Comparison of ENCODE assay signal across 21 cellular contexts in the genomic region with DNA sequence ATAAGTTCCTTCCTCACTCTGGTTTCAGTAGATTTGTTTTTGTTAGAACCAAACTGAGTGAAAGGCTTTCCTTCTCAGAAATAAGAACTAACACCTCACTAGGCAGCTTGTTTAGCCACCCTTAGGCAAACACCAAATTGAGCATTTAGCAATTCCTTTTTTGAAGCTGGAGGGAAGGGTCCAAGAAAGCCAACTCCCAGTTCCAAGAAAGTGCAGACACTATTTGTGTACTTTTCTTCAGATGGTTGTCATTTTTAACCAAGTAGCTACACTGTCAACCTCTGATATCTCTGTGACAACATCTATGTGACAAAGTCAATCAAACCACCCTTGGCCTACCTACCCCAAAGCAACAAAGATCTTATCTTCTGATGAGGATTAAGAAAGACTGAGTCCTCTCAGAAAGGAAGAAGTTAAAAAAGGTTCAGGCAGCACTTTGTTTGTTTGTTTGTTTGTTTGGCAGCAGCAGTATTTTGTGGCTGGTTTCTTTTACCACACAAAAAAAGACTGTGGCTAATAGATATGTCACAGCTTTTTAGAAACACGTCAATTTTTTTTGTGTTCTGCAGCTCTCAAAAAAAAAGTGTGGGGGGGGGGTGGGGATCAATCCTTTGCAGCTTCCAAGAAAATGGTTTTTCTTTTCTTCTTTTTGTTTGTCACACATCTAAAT.
A peak's percentile ranks its signal among the peaks of the same experiment; 100 is the strongest.
DNase-seq lines count a peak whose midpoint lies in the region; ATAC-seq and TF ChIP-seq lines count a peak whose summit lies in the region.
"Had no signal": no experiment of that assay in that cellular context is flagged by ENCODE, and none has a peak within 500 bp of the region (broad histone marks: within the 10 kb centered on the region; RNA-seq: fewer than 3 reads in every experiment).

No MANE protein-coding gene starts in this region.

- no peak overlapping the region for H3K4me3 ChIP-seq in naive thymus-derived CD4-positive, alpha-beta T cell (ENCODE audit: low read length)
- H3K4me3 ChIP-seq: left lung, smooth muscle cell had no signal

- H3K9me3 Mint-ChIP-seq in HFFc6: peaks cover 12% of the 10 kb centered on the region
- H3K9me3 Mint-ChIP-seq in activated T-helper 1 cell treated with anti-CD3 and anti-CD28 coated beads, Interleukin-12 subunit alpha, Interleukin-12 subunit beta, Interleukin-2, Interleukin-4 antibody, amounts not matched to agents 30 ng/mL and 10 ng/mL and 1 ng/mL, durations not matched to agents 14 hours and 24 hours and 36 hours: peaks cover 17% of the 10 kb centered on the region
- H3K9me3 Mint-ChIP-seq in naive thymus-derived CD4-positive, alpha-beta T cell: peaks cover 0 to 24% (median 10%) of the 10 kb centered on the region in 11 donors

- peaks cover 0 to 9% of the 10 kb centered on the region in 2 donors for H3K4me1 ChIP-seq in naive thymus-derived CD4-positive, alpha-beta T cell (ENCODE audit: control insufficient read depth in 2 of 2, insufficient read depth in 2 of 2, low read length in 2 of 2)
- H3K4me1 ChIP-seq: left lung had no signal

- H3K4me3 Mint-ChIP-seq in HFFc6: peak overlapping the region; percentile 40; the same call in 1 of the 2 replicates
- peak overlapping the region; percentile 65 for H3K4me3 Mint-ChIP-seq in activated T-helper 1 cell treated with anti-CD3 and anti-CD28 coated beads, Interleukin-12 subunit alpha, Interleukin-12 subunit beta, Interleukin-2, Interleukin-4 antibody, amounts not matched to agents 30 ng/mL and 10 ng/mL and 1 ng/mL, durations not matched to agents 14 hours and 24 hours and 36 hours
- peak overlapping the region in 5 of 10 donors; percentile 5 to 71 (median 39) for H3K4me3 Mint-ChIP-seq in naive thymus-derived CD4-positive, alpha-beta T cell
- H3K4me3 Mint-ChIP-seq: activated naive CD8-positive, alpha-beta T cell; type B pancreatic cell had no signal

- no peaks in the 10 kb centered on the region for H3K36me3 ChIP-seq in naive thymus-derived CD4-positive, alpha-beta T cell (ENCODE audit: control insufficient read depth in 2 of 3, insufficient read depth in 3 of 3, low read length in 3 of 3)
- H3K36me3 ChIP-seq: brain microvascular endothelial cell, left lung had no signal

- H3K27me3 ChIP-seq in naive thymus-derived CD4-positive, alpha-beta T cell (ENCODE audit: control insufficient read depth in 2 of 2, insufficient read depth in 2 of 2, low read length in 2 of 2): no peaks in the 10 kb centered on the region
- H3K27me3 ChIP-seq: brain microvascular endothelial cell, left lung had no signal

- H3K27me3 Mint-ChIP-seq in HFFc6 (ENCODE audit: insufficient read depth): no peaks in the 10 kb centered on the region; the same call in 1 of the 2 replicates
- no peaks in the 10 kb centered on the region for H3K27me3 Mint-ChIP-seq in activated T-helper 1 cell treated with anti-CD3 and anti-CD28 coated beads, Interleukin-12 subunit alpha, Interleukin-12 subunit beta, Interleukin-2, Interleukin-4 antibody, amounts not matched to agents 30 ng/mL and 10 ng/mL and 1 ng/mL, durations not matched to agents 14 hours and 24 hours and 36 hours (ENCODE audit: insufficient read depth)
- H3K27me3 Mint-ChIP-seq in naive thymus-derived CD4-positive, alpha-beta T cell: peaks cover 0 to 2% (median 0%) of the 10 kb centered on the region in 5 donors
- H3K27me3 Mint-ChIP-seq: activated naive CD8-positive, alpha-beta T cell had no signal

- peaks cover 0 to 7% (median 0%) of the 10 kb centered on the region in 3 experiments for H3K9me3 ChIP-seq in naive thymus-derived CD4-positive, alpha-beta T cell (ENCODE audit: control insufficient read depth in 2 of 3, low read length in 3 of 3)

- peaks cover 64% of the 10 kb centered on the region for H3K4me1 Mint-ChIP-seq in HFFc6 (ENCODE audit: low read depth)
- H3K4me1 Mint-ChIP-seq in activated T-helper 1 cell treated with anti-CD3 and anti-CD28 coated beads, Interleukin-12 subunit alpha, Interleukin-12 subunit beta, Interleukin-2, Interleukin-4 antibody, amounts not matched to agents 30 ng/mL and 10 ng/mL and 1 ng/mL, durations not matched to agents 14 hours and 24 hours and 36 hours (ENCODE audit: low read depth): peaks cover 35% of the 10 kb centered on the region
- H3K4me1 Mint-ChIP-seq in naive thymus-derived CD4-positive, alpha-beta T cell: peaks cover 7 to 43% (median 19%) of the 10 kb centered on the region in 7 donors

- intact Hi-C loops in activated T-helper 1 cell treated with anti-CD3 and anti-CD28 coated beads, Interleukin-12 subunit alpha, Interleukin-12 subunit beta, Interleukin-2, Interleukin-4 antibody, amounts not matched to agents 30 ng/mL and 10 ng/mL and 1 ng/mL, durations not matched to agents 14 hours and 24 hours and 36 hours (cut with micrococcal nuclease): loop anchor here (1.0 to 10.0 kb wide), 6 partner anchors 17 to 311 kb away; a partner anchor contains a TSS
- intact Hi-C loops in naive thymus-derived CD4-positive, alpha-beta T cell (cut with micrococcal nuclease): loop anchor here in 1 of 2 donors (1.0 to 5.0 kb wide), 10 partner anchors 17 to 314 kb away; a partner anchor contains a TSS

- no peak for TF ChIP-seq CTCF in HFFc6 (IDR thresholded peaks at IDR 0.05)

- peaks cover 10% of the 10 kb centered on the region for H3K36me3 Mint-ChIP-seq in HFFc6 (ENCODE audit: low read depth)
- H3K36me3 Mint-ChIP-seq in activated T-helper 1 cell treated with anti-CD3 and anti-CD28 coated beads, Interleukin-12 subunit alpha, Interleukin-12 subunit beta, Interleukin-2, Interleukin-4 antibody, amounts not matched to agents 30 ng/mL and 10 ng/mL and 1 ng/mL, durations not matched to agents 14 hours and 24 hours and 36 hours (ENCODE audit: low read depth): peaks cover 17% of the 10 kb centered on the region
- H3K36me3 Mint-ChIP-seq in naive thymus-derived CD4-positive, alpha-beta T cell: peaks cover 3 to 40% (median 9%) of the 10 kb centered on the region in 5 donors
- H3K36me3 Mint-ChIP-seq: type B pancreatic cell had no signal

- H3K27ac ChIP-seq in naive thymus-derived CD4-positive, alpha-beta T cell (ENCODE audit: low read depth, low read length): peak overlapping the region; percentile 52
- H3K27ac ChIP-seq: brain microvascular endothelial cell, left lung had no signal

- POLR2A ChIA-PET in naive thymus-derived CD4-positive, alpha-beta T cell (lab: Charles Lee): no interaction called here

- DNase-seq in ELF-1 (ENCODE audit: low read depth, low spot score): peak; percentile 32
- DNase-seq in HFFc6: no peak
- peak; percentile 41 for DNase-seq in activated T-helper 1 cell treated with anti-CD3 and anti-CD28 coated beads, Interleukin-12 subunit alpha, Interleukin-12 subunit beta, Interleukin-2, Interleukin-4 antibody, amounts not matched to agents 30 ng/mL and 10 ng/mL and 1 ng/mL, durations not matched to agents 14 hours and 24 hours and 36 hours (ENCODE audit: low spot score)
- peak in 2 of 9 donors; percentile 27 to 56 for DNase-seq in naive thymus-derived CD4-positive, alpha-beta T cell
- no peak for DNase-seq in DMS53 treated with DMSO at 0.1 percent for 48 hours (lab: John Stamatoyannopoulos, UW; ENCODE audit: unreplicated experiment)
- DNase-seq in NCI-H82 treated with DMSO at 0.1 percent for 48 hours (lab: John Stamatoyannopoulos, UW; ENCODE audit: unreplicated experiment): no peak
- DNase-seq: activated CD4-positive, alpha-beta T cell treated with anti-CD3 and anti-CD28 coated beads for 48 hours; activated T-cell treated with anti-CD3 and anti-CD28 coated beads, Interleukin-2, amount 50 U/mL, for 1 hour; brain microvascular endothelial cell; COR-L47; cortex of kidney; HCEC 1CT; head of caudate nucleus; left lung; NCI-H2107; NCI-H510A; stimulated activated CD4-positive, alpha-beta T cell treated with anti-CD3 and anti-CD28 coated beads, Interleukin-2, amount 100 ng/mL, for 48 hours had no signal

- CTCF ChIA-PET in naive thymus-derived CD4-positive, alpha-beta T cell (lab: Charles Lee): interaction anchor here (0.5 kb wide), 1 partner anchor 193 kb away, joined by 3 read pairs; no protein-coding TSS in a partner anchor

- ATAC-seq in naive thymus-derived CD4-positive, alpha-beta T cell: peak; percentile 58
- ATAC-seq in GM21390 (IDR thresholded peaks at IDR 0.05; ENCODE audit: unreplicated experiment): no peak
- ATAC-seq: left lung had no signal

- peak overlapping the region; percentile 82; the same call in 1 of the 2 replicates for H3K27ac Mint-ChIP-seq in HFFc6
- peak overlapping the region; percentile 95 for H3K27ac Mint-ChIP-seq in activated T-helper 1 cell treated with anti-CD3 and anti-CD28 coated beads, Interleukin-12 subunit alpha, Interleukin-12 subunit beta, Interleukin-2, Interleukin-4 antibody, amounts not matched to agents 30 ng/mL and 10 ng/mL and 1 ng/mL, durations not matched to agents 14 hours and 24 hours and 36 hours
- H3K27ac Mint-ChIP-seq in naive thymus-derived CD4-positive, alpha-beta T cell: peak overlapping the region; percentile 53 to 94 (median 72)
- H3K27ac Mint-ChIP-seq: type B pancreatic cell had no signal

Comparison
In these comparisons a context has a peak if more than half of its experiments do, and no peak if none do; other contexts are left out.
1. DNase-seq: peak in ELF-1 (single experiment) and activated T-helper 1 cell treated with anti-CD3 and anti-CD28 coated beads, Interleukin-12 subunit alpha, Interleukin-12 subunit beta, Interleukin-2, Interleukin-4 antibody, amounts not matched to agents 30 ng/mL and 10 ng/mL and 1 ng/mL, durations not matched to agents 14 hours and 24 hours and 36 hours (single experiment); none in HFFc6 (single experiment), DMS53 treated with DMSO at 0.1 percent for 48 hours (single experiment) and NCI-H82 treated with DMSO at 0.1 percent for 48 hours (single experiment).
2. Peak in every context shown above with its lines, with median percentiles within 50 percentile points of each other: H3K27ac Mint-ChIP-seq.